18 cellular contexts compared by ENCODE assay signal in genomic region chr16:6153901-6154300, GRCh38.
DNase-seq lines count a peak whose midpoint lies in the region; ATAC-seq, FAIRE-seq and TF ChIP-seq lines count a peak whose summit lies in the region.
"Had no signal": no experiment of that assay in that cellular context is flagged by ENCODE, and none has a peak within 500 bp of the region (broad histone marks: within the 10 kb centered on the region; RNA-seq: fewer than 3 reads in every experiment).

No MANE protein-coding gene starts in this region.

- peaks cover 4% of the 10 kb centered on the region for H3K9me3 Mint-ChIP-seq in activated CD8-positive, alpha-beta T cell treated with anti-CD3 and anti-CD28 coated beads, Interleukin-2, amount 10 ng/mL, durations not matched to agents 7 days and 5 days (ENCODE audit: insufficient read depth)
- H3K9me3 Mint-ChIP-seq: H9 had no signal

- no peaks in the 10 kb centered on the region for H3K4me1 ChIP-seq in K562 (replicated peaks in 1 of 2; ENCODE audit: control insufficient read depth in 2 of 2, insufficient read depth in 2 of 2, low read length in 2 of 2)
- no peaks in the 10 kb centered on the region for H3K4me1 ChIP-seq in MM.1S (ENCODE audit: low read length)
- H3K4me1 ChIP-seq: BLaER1 had no signal

- no peak for FAIRE-seq in K562 (lab: Jason Lieb, UNC)
- FAIRE-seq: GM12878, GM19239 had no signal

- in situ Hi-C loops in SK-MEL-5 (cut with HindIII; ENCODE audit: low pct_unique_long_range_greater_than_20kb, low sequenced_read_pairs): no loop called here
- in situ Hi-C loops in K562 (cut with MboI): no loop called here

- POLR2A ChIA-PET in K562 (lab: Yijun Ruan, JAX): no interaction called here
- POLR2A ChIA-PET in activated CD8-positive, alpha-beta T cell treated with anti-CD3 and anti-CD28 coated beads, Interleukin-2, amount 10 ng/mL, durations not matched to agents 7 days and 5 days (lab: Charles Lee): no interaction called here

- no peak for TF ChIP-seq EP300 in K562 (IDR thresholded peaks at IDR 0.05; ENCODE audit: low read length)

- no peaks in the 10 kb centered on the region for H4K20me1 ChIP-seq in K562 (replicated peaks; ENCODE audit: control insufficient read depth, insufficient read depth, low read length)
- no peaks in the 10 kb centered on the region for H4K20me1 ChIP-seq in MM.1S (ENCODE audit: insufficient read depth, low read length)
- H4K20me1 ChIP-seq: BLaER1 had no signal

- WGBS in K562 (ENCODE audit: insufficient coverage, low coverage, missing lambda C conversion rate): 0% methylated on average over 5 of the region's 5 CpGs

- no peak overlapping the region for H3K4me3 Mint-ChIP-seq in activated CD8-positive, alpha-beta T cell treated with anti-CD3 and anti-CD28 coated beads, Interleukin-2, amount 10 ng/mL, durations not matched to agents 7 days and 5 days
- H3K4me3 Mint-ChIP-seq: CD14-positive monocyte; CD4-positive, alpha-beta memory T cell; H9 had no signal

- no peaks in the 10 kb centered on the region for H3K9me1 ChIP-seq in K562 (ENCODE audit: control insufficient read depth, insufficient read depth, low read length)

- no peak for ATAC-seq in K562
- ATAC-seq in activated CD8-positive, alpha-beta T cell treated with anti-CD3 and anti-CD28 coated beads, Interleukin-2, amount 10 ng/mL, durations not matched to agents 7 days and 5 days: no peak
- ATAC-seq in Right ventricle myocardium superior (ENCODE audit: poor library complexity): no peak
- ATAC-seq: GM12878 had no signal

- no peak for TF ChIP-seq RAD21 in K562 (CRISPR knock-in tag; conservative IDR thresholded peaks at IDR 0.05 in 1 of 2, IDR thresholded peaks at IDR 0.05 in 1 of 2)

- intact Hi-C loops in K562 (cut with micrococcal nuclease): no loop called here
- intact Hi-C loops in Right ventricle myocardium superior (cut with DNase I): no loop called here

- H3F3A ChIP-seq in MM.1S (ENCODE audit: insufficient read depth, low read length): no peaks in the 10 kb centered on the region

- H3K27me3 ChIP-seq in K562 (ENCODE audit: control insufficient read depth in 2 of 2, insufficient read depth in 2 of 2, low read length in 2 of 2) (no peaks in the 10 kb centered on the region), MM.1S (replicated peaks; ENCODE audit: insufficient read depth, low read length) (no peaks in the 10 kb centered on the region)
- H3K27me3 ChIP-seq: BLaER1 had no signal

- H3K4me3 ChIP-seq in NB4 (ENCODE audit: low read depth, low read length) (no peak overlapping the region), K562 (no peak overlapping the region), MM.1S (ENCODE audit: low read length) (no peak overlapping the region)
- H3K4me3 ChIP-seq: BLaER1, GM12878 had no signal

- H3K9ac ChIP-seq in K562 (ENCODE audit: insufficient read depth in 1 of 2, low read depth in 2 of 2, low read length in 2 of 2) (no peak overlapping the region), MM.1S (ENCODE audit: low read length) (no peak overlapping the region)
- H3K9ac ChIP-seq: BLaER1 had no signal

- TF ChIP-seq CTCF in NB4 (IDR thresholded peaks at IDR 0.05; ENCODE audit: low read depth, low read length) (no peak), K562 (IDR thresholded peaks at IDR 0.05 in 2 of 3, conservative IDR thresholded peaks at IDR 0.05 in 1 of 3; ENCODE audit: insufficient read depth in 2 of 3, low read depth in 1 of 3, low read length in 3 of 3) (no peak), MM.1S (IDR thresholded peaks at IDR 0.05; ENCODE audit: low read length) (no peak)

- H3K36me3 Mint-ChIP-seq in activated CD8-positive, alpha-beta T cell treated with anti-CD3 and anti-CD28 coated beads, Interleukin-2, amount 10 ng/mL, durations not matched to agents 7 days and 5 days (ENCODE audit: low read depth): no peaks in the 10 kb centered on the region
- H3K36me3 Mint-ChIP-seq: CD14-positive monocyte; CD4-positive, alpha-beta memory T cell had no signal

- no peaks in the 10 kb centered on the region for H3K9me2 ChIP-seq in MM.1S (replicated peaks; ENCODE audit: insufficient read depth, low read length)

- H3K4me2 ChIP-seq in K562 (ENCODE audit: insufficient read depth, low read length) (no peak overlapping the region), MM.1S (ENCODE audit: low read depth, low read length) (no peak overlapping the region)
- H3K4me2 ChIP-seq: BLaER1 had no signal

- H3K27ac Mint-ChIP-seq in activated CD8-positive, alpha-beta T cell treated with anti-CD3 and anti-CD28 coated beads, Interleukin-2, amount 10 ng/mL, durations not matched to agents 7 days and 5 days: no peak overlapping the region
- H3K27ac Mint-ChIP-seq: CD14-positive monocyte; CD4-positive, alpha-beta memory T cell had no signal

- CTCF ChIA-PET in K562 (lab: Yijun Ruan, JAX; ENCODE audit: low intra/inter-chr PET ratio): no interaction called here
- CTCF ChIA-PET in activated CD8-positive, alpha-beta T cell treated with anti-CD3 and anti-CD28 coated beads, Interleukin-2, amount 10 ng/mL, durations not matched to agents 7 days and 5 days (lab: Charles Lee): no interaction called here

- no peak overlapping the region for H2AFZ ChIP-seq in K562 (ENCODE audit: low read depth, low read length)
- H2AFZ ChIP-seq in MM.1S (ENCODE audit: low read length): no peak overlapping the region

- TF ChIP-seq POLR2A in NB4 (IDR thresholded peaks at IDR 0.05; ENCODE audit: extremely low read depth, insufficient read length) (no peak), K562 (conservative IDR thresholded peaks at IDR 0.05) (no peak)

- H3K27ac ChIP-seq in K562 (ENCODE audit: extremely low read depth, low read depth, low read length) (no peak overlapping the region), MM.1S (ENCODE audit: low read length) (no peak overlapping the region)
- H3K27ac ChIP-seq: 22Rv1, BLaER1 had no signal

- H3K9me3 ChIP-seq in K562 (replicated peaks; ENCODE audit: control insufficient read depth, insufficient read depth, low read depth, low read length) (no peaks in the 10 kb centered on the region), MM.1S (replicated peaks; ENCODE audit: insufficient read depth, low read length) (no peaks in the 10 kb centered on the region)
- H3K9me3 ChIP-seq: BLaER1 had no signal

- no peaks in the 10 kb centered on the region for H3K27me3 Mint-ChIP-seq in activated CD8-positive, alpha-beta T cell treated with anti-CD3 and anti-CD28 coated beads, Interleukin-2, amount 10 ng/mL, durations not matched to agents 7 days and 5 days (ENCODE audit: low read depth)
- H3K27me3 Mint-ChIP-seq: CD4-positive, alpha-beta memory T cell had no signal

- no peaks in the 10 kb centered on the region for H3K79me2 ChIP-seq in K562 (ENCODE audit: control insufficient read depth, insufficient read depth, low read length)
- no peaks in the 10 kb centered on the region for H3K79me2 ChIP-seq in MM.1S (ENCODE audit: low read length)

- H3K36me3 ChIP-seq in K562 (ENCODE audit: control insufficient read depth, insufficient read depth, low read length) (no peaks in the 10 kb centered on the region), MM.1S (replicated peaks; ENCODE audit: insufficient read depth, low read length) (no peaks in the 10 kb centered on the region)
- H3K36me3 ChIP-seq: BLaER1 had no signal

- no peaks in the 10 kb centered on the region for H3K4me1 Mint-ChIP-seq in activated CD8-positive, alpha-beta T cell treated with anti-CD3 and anti-CD28 coated beads, Interleukin-2, amount 10 ng/mL, durations not matched to agents 7 days and 5 days (ENCODE audit: low read depth)
- H3K4me1 Mint-ChIP-seq: CD14-positive monocyte; CD4-positive, alpha-beta memory T cell had no signal

- no TSS peak for BruUV-seq in K562 (replicated peaks; lab: Mats Ljungman, UMichigan)

- DNase-seq in A172 (ENCODE audit: low spot score) (peak; percentile 21), NB4 (ENCODE audit: low read depth) (peak; percentile 35), SK-MEL-5 (ENCODE audit: low read depth, low spot score) (peak; percentile 10), K562 (ENCODE audit: extremely low read depth in 1 of 4, low spot score in 3 of 4) (no peak), MM.1S (no peak), T1000 (lab: John Stamatoyannopoulos, UW) (no peak), Right ventricle myocardium superior (no peak)
- no peak for DNase-seq in activated CD8-positive, alpha-beta T cell treated with anti-CD3 and anti-CD28 coated beads, Interleukin-2, amount 10 ng/mL, durations not matched to agents 7 days and 5 days
- DNase-seq: CD4-positive, alpha-beta memory T cell; DMS153; DMS79; GF-D8; H9 had no signal

TF ChIP-seq in K562, 482 proteins besides CTCF, POLR2A, EP300 and RAD21 (continues in another document):
- TF ChIP-seq ZNF518B (CRISPR knock-in tag; IDR thresholded peaks at IDR 0.05) (no peak), ZNF507 (tag; conservative IDR thresholded peaks at IDR 0.05) (no peak), RBM25 (IDR thresholded peaks at IDR 0.05; ENCODE audit: low read depth, low read length, severe bottlenecking) (peak; percentile 10), ZNF764 (CRISPR knock-in tag; IDR thresholded peaks at IDR 0.05; ENCODE audit: low read depth) (no peak)

Comparison
In these comparisons a context has a peak if more than half of its experiments do, and no peak if none do; other contexts are left out.
1. DNase-seq: peak in A172 (single experiment), NB4 (single experiment) and SK-MEL-5 (single experiment); none in K562 (0 of 4), MM.1S (single experiment), activated CD8-positive, alpha-beta T cell treated with anti-CD3 and anti-CD28 coated beads, Interleukin-2, amount 10 ng/mL, durations not matched to agents 7 days and 5 days (single experiment), T1000 (single experiment) and Right ventricle myocardium superior (single experiment).